Comparison of ENCODE assay signal across 15 cellular contexts in the genomic region with DNA sequence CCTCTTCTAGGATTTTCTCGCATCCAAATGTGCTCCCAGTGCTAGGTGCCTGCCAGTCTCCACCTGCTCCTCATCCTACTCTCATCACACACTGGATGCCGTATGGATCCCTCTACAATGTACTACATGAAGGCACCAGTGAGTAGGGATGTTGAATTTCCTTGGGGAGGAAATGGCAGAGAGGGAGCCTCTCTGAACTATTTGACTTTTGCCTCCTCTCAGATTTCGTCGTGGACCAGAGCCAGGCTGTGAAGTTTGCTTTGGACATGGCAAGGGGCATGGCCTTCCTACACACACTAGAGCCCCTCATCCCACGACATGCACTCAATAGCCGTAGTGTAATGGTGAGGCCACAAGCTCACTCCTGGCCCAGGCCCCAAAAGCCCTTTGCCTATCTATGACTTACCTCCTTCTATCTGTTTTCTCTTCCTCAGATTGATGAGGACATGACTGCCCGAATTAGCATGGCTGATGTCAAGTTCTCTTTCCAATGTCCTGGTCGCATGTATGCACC. TPM values are rescaled to one million over a fixed set of nuclear protein-coding genes. Genes with fewer than 3 reads are reported as not detected.
DNase-seq lines count a peak whose midpoint lies in the region; ATAC-seq and TF ChIP-seq lines count a peak whose summit lies in the region.
"Had no signal": no experiment of that assay in that cellular context is flagged by ENCODE, and none has a peak within 500 bp of the region (broad histone marks: within the 10 kb centered on the region; RNA-seq: fewer than 3 reads in every experiment).

No MANE protein-coding gene starts in this region.

- H3K4me3 ChIP-seq in lower leg skin (ENCODE audit: low read depth, poor library complexity, severe bottlenecking) = no peak overlapping the region
- H3K4me3 ChIP-seq: left lung had no signal

- no peaks in the 10 kb centered on the region for H3K9me3 Mint-ChIP-seq in activated CD4-positive, alpha-beta T cell treated with anti-CD3 and anti-CD28 coated beads, Interleukin-2, amount 10 ng/mL, durations not matched to agents 7 days and 5 days
- no peaks in the 10 kb centered on the region for H3K9me3 Mint-ChIP-seq in activated T-helper 1 cell treated with anti-CD3 and anti-CD28 coated beads, Interleukin-12 subunit alpha, Interleukin-12 subunit beta, Interleukin-2, Interleukin-4 antibody, amounts not matched to agents 30 ng/mL and 10 ng/mL and 1 ng/mL, durations not matched to agents 14 hours and 24 hours and 36 hours
- no peaks in the 10 kb centered on the region for H3K9me3 Mint-ChIP-seq in stimulated activated naive B cell treated with anti-CD40 and anti-IgM and Interleukin-4, amounts not matched to agents 10 μg/mL and 1 μg/mL and 100 μg/mL, for 72 hours
- H3K9me3 Mint-ChIP-seq: activated T-cell treated with anti-CD3 and anti-CD28 coated beads, Interleukin-2, amount 50 U/mL, for 72 hours had no signal

- H3K27ac Mint-ChIP-seq in activated CD4-positive, alpha-beta T cell treated with anti-CD3 and anti-CD28 coated beads, Interleukin-2, amount 10 ng/mL, durations not matched to agents 7 days and 5 days = peak overlapping the region; percentile 42
- H3K27ac Mint-ChIP-seq in activated T-helper 1 cell treated with anti-CD3 and anti-CD28 coated beads, Interleukin-12 subunit alpha, Interleukin-12 subunit beta, Interleukin-2, Interleukin-4 antibody, amounts not matched to agents 30 ng/mL and 10 ng/mL and 1 ng/mL, durations not matched to agents 14 hours and 24 hours and 36 hours = peak overlapping the region; percentile 33
- H3K27ac Mint-ChIP-seq in stimulated activated naive B cell treated with anti-CD40 and anti-IgM and Interleukin-4, amounts not matched to agents 10 μg/mL and 1 μg/mL and 100 μg/mL, for 72 hours = peak overlapping the region; percentile 43
- H3K27ac Mint-ChIP-seq: activated T-cell treated with anti-CD3 and anti-CD28 coated beads, Interleukin-2, amount 50 U/mL, for 72 hours had no signal

- H3K36me3 Mint-ChIP-seq in activated CD4-positive, alpha-beta T cell treated with anti-CD3 and anti-CD28 coated beads, Interleukin-2, amount 10 ng/mL, durations not matched to agents 7 days and 5 days (ENCODE audit: low read depth) = peaks cover 50% of the 10 kb centered on the region
- H3K36me3 Mint-ChIP-seq in activated T-helper 1 cell treated with anti-CD3 and anti-CD28 coated beads, Interleukin-12 subunit alpha, Interleukin-12 subunit beta, Interleukin-2, Interleukin-4 antibody, amounts not matched to agents 30 ng/mL and 10 ng/mL and 1 ng/mL, durations not matched to agents 14 hours and 24 hours and 36 hours (ENCODE audit: low read depth) = peaks cover 34% of the 10 kb centered on the region
- peaks cover 34 to 49% of the 10 kb centered on the region in 2 donors for H3K36me3 Mint-ChIP-seq in stimulated activated naive B cell treated with anti-CD40 and anti-IgM and Interleukin-4, amounts not matched to agents 10 μg/mL and 1 μg/mL and 100 μg/mL, for 72 hours

- no peak for DNase-seq in activated CD4-positive, alpha-beta T cell treated with anti-CD3 and anti-CD28 coated beads, Interleukin-2, amount 10 ng/mL, durations not matched to agents 7 days and 5 days
- DNase-seq in activated CD4-positive, alpha-beta T cell treated with anti-CD3 and anti-CD28 coated beads for 48 hours = no peak
- DNase-seq in activated T-helper 1 cell treated with anti-CD3 and anti-CD28 coated beads, Interleukin-12 subunit alpha, Interleukin-12 subunit beta, Interleukin-2, Interleukin-4 antibody, amounts not matched to agents 30 ng/mL and 10 ng/mL and 1 ng/mL, durations not matched to agents 14 hours and 24 hours and 36 hours (ENCODE audit: low spot score) = no peak
- DNase-seq in lower leg skin (ENCODE audit: low spot score in 2 of 2) (peak; percentile 9 to 81), ureter (ENCODE audit: low spot score) (no peak)
- no peak for DNase-seq in stimulated activated naive B cell treated with anti-CD40 and anti-IgM and Interleukin-4, amounts not matched to agents 10 μg/mL and 1 μg/mL and 100 μg/mL, for 72 hours
- DNase-seq: ACHN; activated T-cell treated with anti-CD3 and anti-CD28 coated beads, Interleukin-2, amount 50 U/mL, for 72 hours; EL; GOT3; left lung; NCI-H1930; T1000 had no signal

- H3K4me3 Mint-ChIP-seq in activated CD4-positive, alpha-beta T cell treated with anti-CD3 and anti-CD28 coated beads, Interleukin-2, amount 10 ng/mL, durations not matched to agents 7 days and 5 days = peak overlapping the region; percentile 80
- H3K4me3 Mint-ChIP-seq in activated T-helper 1 cell treated with anti-CD3 and anti-CD28 coated beads, Interleukin-12 subunit alpha, Interleukin-12 subunit beta, Interleukin-2, Interleukin-4 antibody, amounts not matched to agents 30 ng/mL and 10 ng/mL and 1 ng/mL, durations not matched to agents 14 hours and 24 hours and 36 hours = peak overlapping the region; percentile 93
- no peak overlapping the region for H3K4me3 Mint-ChIP-seq in stimulated activated naive B cell treated with anti-CD40 and anti-IgM and Interleukin-4, amounts not matched to agents 10 μg/mL and 1 μg/mL and 100 μg/mL, for 72 hours

- TF ChIP-seq CTCF in lower leg skin (IDR thresholded peaks at IDR 0.05) = no peak

- WGBS in lower leg skin, 2 donors = 81 to 84% methylated on average over 8 of the region's 8 CpGs

- intact Hi-C loops in activated T-helper 1 cell treated with anti-CD3 and anti-CD28 coated beads, Interleukin-12 subunit alpha, Interleukin-12 subunit beta, Interleukin-2, Interleukin-4 antibody, amounts not matched to agents 30 ng/mL and 10 ng/mL and 1 ng/mL, durations not matched to agents 14 hours and 24 hours and 36 hours (cut with micrococcal nuclease) = loop anchor here (10.0 kb wide), 2 partner anchors 925 to 1375 kb away; partner anchors contain the start of genes EIF3F, TRIM22 and TRIM5
- intact Hi-C loops in lower leg skin (cut with DNase I; ENCODE audit: low total_unique reads) = no loop called here

- ATAC-seq in stimulated activated naive B cell treated with anti-CD40 and anti-IgM and Interleukin-4, amounts not matched to agents 10 μg/mL and 1 μg/mL and 100 μg/mL, for 72 hours (replicated peaks) = no peak
- ATAC-seq in GM19023 (IDR thresholded peaks at IDR 0.05; ENCODE audit: unreplicated experiment) = no peak
- ATAC-seq in GM19328 (IDR thresholded peaks at IDR 0.05; ENCODE audit: unreplicated experiment) = no peak
- ATAC-seq: activated T-cell treated with anti-CD3 and anti-CD28 coated beads, Interleukin-2, amount 50 U/mL, for 72 hours; left lung had no signal

- H3K4me1 Mint-ChIP-seq in activated CD4-positive, alpha-beta T cell treated with anti-CD3 and anti-CD28 coated beads, Interleukin-2, amount 10 ng/mL, durations not matched to agents 7 days and 5 days = peaks cover 38% of the 10 kb centered on the region
- H3K4me1 Mint-ChIP-seq in activated T-helper 1 cell treated with anti-CD3 and anti-CD28 coated beads, Interleukin-12 subunit alpha, Interleukin-12 subunit beta, Interleukin-2, Interleukin-4 antibody, amounts not matched to agents 30 ng/mL and 10 ng/mL and 1 ng/mL, durations not matched to agents 14 hours and 24 hours and 36 hours (ENCODE audit: low read depth) = peaks cover 46% of the 10 kb centered on the region
- H3K4me1 Mint-ChIP-seq in stimulated activated naive B cell treated with anti-CD40 and anti-IgM and Interleukin-4, amounts not matched to agents 10 μg/mL and 1 μg/mL and 100 μg/mL, for 72 hours = peaks cover 32 to 34% of the 10 kb centered on the region in 2 donors

- H3K27me3 Mint-ChIP-seq in activated CD4-positive, alpha-beta T cell treated with anti-CD3 and anti-CD28 coated beads, Interleukin-2, amount 10 ng/mL, durations not matched to agents 7 days and 5 days = no peaks in the 10 kb centered on the region
- H3K27me3 Mint-ChIP-seq in activated T-helper 1 cell treated with anti-CD3 and anti-CD28 coated beads, Interleukin-12 subunit alpha, Interleukin-12 subunit beta, Interleukin-2, Interleukin-4 antibody, amounts not matched to agents 30 ng/mL and 10 ng/mL and 1 ng/mL, durations not matched to agents 14 hours and 24 hours and 36 hours (ENCODE audit: insufficient read depth) = no peaks in the 10 kb centered on the region
- no peaks in the 10 kb centered on the region for H3K27me3 Mint-ChIP-seq in stimulated activated naive B cell treated with anti-CD40 and anti-IgM and Interleukin-4, amounts not matched to agents 10 μg/mL and 1 μg/mL and 100 μg/mL, for 72 hours

- no peak for TF ChIP-seq POLR2A in lower leg skin (IDR thresholded peaks at IDR 0.05)

- CTCF ChIA-PET in activated CD4-positive, alpha-beta T cell treated with anti-CD3 and anti-CD28 coated beads, Interleukin-2, amount 10 ng/mL, durations not matched to agents 7 days and 5 days (lab: Charles Lee) = interaction anchor here (1.0 to 3.3 kb wide), 4 partner anchors 10 to 121 kb away, joined by 3 to 10 read pairs (median 4); partner anchors contain the start of gene TPP1

- POLR2A ChIA-PET in activated CD4-positive, alpha-beta T cell treated with anti-CD3 and anti-CD28 coated beads, Interleukin-2, amount 10 ng/mL, durations not matched to agents 7 days and 5 days (lab: Charles Lee) = no interaction called here

RNA-seq across cellular contexts. Expression of gene TAF10, which starts 2.5 kb away (rescaled TPM):
- 100 to 1,000 TPM; 138 to 156 TPM for total RNA-seq in activated CD4-positive, alpha-beta T cell treated with anti-CD3 and anti-CD28 coated beads, Interleukin-2, amount 10 ng/mL, durations not matched to agents 7 days and 5 days
- total RNA-seq in activated T-helper 1 cell treated with anti-CD3 and anti-CD28 coated beads, Interleukin-12 subunit alpha, Interleukin-12 subunit beta, Interleukin-2, Interleukin-4 antibody, amounts not matched to agents 30 ng/mL and 10 ng/mL and 1 ng/mL, durations not matched to agents 14 hours and 24 hours and 36 hours = 155 and 166 TPM in 2 replicates
- total RNA-seq in lower leg skin (100 to 1,000 TPM in 1 of 4 donors, 10 to 100 TPM in 3; 41.1 to 105 (median 61.8) TPM), ureter (176 TPM)

RNA-seq across cellular contexts. Expression of gene ILK, which starts 6.0 kb away (rescaled TPM):
- total RNA-seq in activated CD4-positive, alpha-beta T cell treated with anti-CD3 and anti-CD28 coated beads, Interleukin-2, amount 10 ng/mL, durations not matched to agents 7 days and 5 days = 100 to 1,000 TPM; 155 to 163 TPM
- total RNA-seq in activated T-helper 1 cell treated with anti-CD3 and anti-CD28 coated beads, Interleukin-12 subunit alpha, Interleukin-12 subunit beta, Interleukin-2, Interleukin-4 antibody, amounts not matched to agents 30 ng/mL and 10 ng/mL and 1 ng/mL, durations not matched to agents 14 hours and 24 hours and 36 hours = 90.1 and 97.5 TPM in 2 replicates
- 10 to 100 TPM; 68.1 to 91.0 (median 74.8) TPM for total RNA-seq in lower leg skin
- total RNA-seq in ureter = 192 TPM

RNA-seq across cellular contexts. Expression of gene RRP8, which starts 6.1 kb away (rescaled TPM):
- total RNA-seq in activated CD4-positive, alpha-beta T cell treated with anti-CD3 and anti-CD28 coated beads, Interleukin-2, amount 10 ng/mL, durations not matched to agents 7 days and 5 days = 10 to 100 TPM; 23.0 to 27.1 TPM
- total RNA-seq in activated T-helper 1 cell treated with anti-CD3 and anti-CD28 coated beads, Interleukin-12 subunit alpha, Interleukin-12 subunit beta, Interleukin-2, Interleukin-4 antibody, amounts not matched to agents 30 ng/mL and 10 ng/mL and 1 ng/mL, durations not matched to agents 14 hours and 24 hours and 36 hours = 38.8 and 40.5 TPM in 2 replicates
- total RNA-seq in lower leg skin (10 to 100 TPM; 14.9 to 22.7 (median 18.0) TPM), ureter (28.0 TPM)

RNA-seq across cellular contexts. Expression of gene TPP1, which starts 9.7 kb away (rescaled TPM):
- total RNA-seq in activated CD4-positive, alpha-beta T cell treated with anti-CD3 and anti-CD28 coated beads, Interleukin-2, amount 10 ng/mL, durations not matched to agents 7 days and 5 days = 100 to 1,000 TPM in 1 of 2 experiments, 10 to 100 TPM in 1; 90.1 to 105 TPM
- total RNA-seq in activated T-helper 1 cell treated with anti-CD3 and anti-CD28 coated beads, Interleukin-12 subunit alpha, Interleukin-12 subunit beta, Interleukin-2, Interleukin-4 antibody, amounts not matched to agents 30 ng/mL and 10 ng/mL and 1 ng/mL, durations not matched to agents 14 hours and 24 hours and 36 hours = 38.4 and 40.3 TPM in 2 replicates
- total RNA-seq in lower leg skin = 10 to 100 TPM; 49.6 to 65.3 (median 57.9) TPM
- total RNA-seq in ureter = 60.0 TPM

RNA-seq across cellular contexts. Expression of gene DCHS1, which starts 46.0 kb away (rescaled TPM):
- under 1 TPM; 0.35 to 0.40 TPM for total RNA-seq in activated CD4-positive, alpha-beta T cell treated with anti-CD3 and anti-CD28 coated beads, Interleukin-2, amount 10 ng/mL, durations not matched to agents 7 days and 5 days
- total RNA-seq in activated T-helper 1 cell treated with anti-CD3 and anti-CD28 coated beads, Interleukin-12 subunit alpha, Interleukin-12 subunit beta, Interleukin-2, Interleukin-4 antibody, amounts not matched to agents 30 ng/mL and 10 ng/mL and 1 ng/mL, durations not matched to agents 14 hours and 24 hours and 36 hours = 0.24 and 0.39 TPM in 2 replicates
- total RNA-seq in lower leg skin (1 to 10 TPM; 4.0 to 9.0 (median 5.4) TPM), ureter (26.0 TPM)

Comparison
In these comparisons a context has a peak if more than half of its experiments do, and no peak if none do; other contexts are left out.
1. DNase-seq: peak in lower leg skin (2 of 2); none in activated CD4-positive, alpha-beta T cell treated with anti-CD3 and anti-CD28 coated beads, Interleukin-2, amount 10 ng/mL, durations not matched to agents 7 days and 5 days (single experiment), activated CD4-positive, alpha-beta T cell treated with anti-CD3 and anti-CD28 coated beads for 48 hours (single experiment), activated T-helper 1 cell treated with anti-CD3 and anti-CD28 coated beads, Interleukin-12 subunit alpha, Interleukin-12 subunit beta, Interleukin-2, Interleukin-4 antibody, amounts not matched to agents 30 ng/mL and 10 ng/mL and 1 ng/mL, durations not matched to agents 14 hours and 24 hours and 36 hours (single experiment), stimulated activated naive B cell treated with anti-CD40 and anti-IgM and Interleukin-4, amounts not matched to agents 10 μg/mL and 1 μg/mL and 100 μg/mL, for 72 hours (single experiment) and ureter (single experiment).
2. H3K4me3 Mint-ChIP-seq: peak in activated CD4-positive, alpha-beta T cell treated with anti-CD3 and anti-CD28 coated beads, Interleukin-2, amount 10 ng/mL, durations not matched to agents 7 days and 5 days (single experiment) and activated T-helper 1 cell treated with anti-CD3 and anti-CD28 coated beads, Interleukin-12 subunit alpha, Interleukin-12 subunit beta, Interleukin-2, Interleukin-4 antibody, amounts not matched to agents 30 ng/mL and 10 ng/mL and 1 ng/mL, durations not matched to agents 14 hours and 24 hours and 36 hours (single experiment); none in stimulated activated naive B cell treated with anti-CD40 and anti-IgM and Interleukin-4, amounts not matched to agents 10 μg/mL and 1 μg/mL and 100 μg/mL, for 72 hours (0 of 2).
3. Peak in every context shown above with its lines, with median percentiles within 50 percentile points of each other: H3K27ac Mint-ChIP-seq.